In genomic region chr2:151840216-151840691, GRCh38 we compare ENCODE assay signal across 10 cellular contexts. TPM values are rescaled to one million over a fixed set of nuclear protein-coding genes. Genes with fewer than 3 reads are reported as not detected.
DNase-seq lines count a peak whose midpoint lies in the region; ATAC-seq and TF ChIP-seq lines count a peak whose summit lies in the region.
"Had no signal": no experiment of that assay in that cellular context is flagged by ENCODE, and none has a peak within 500 bp of the region (broad histone marks: within the 10 kb centered on the region; RNA-seq: fewer than 3 reads in every experiment).

No MANE protein-coding gene starts in this region.

- H3K9me3 ChIP-seq in Caco-2 = no peaks in the 10 kb centered on the region

- no peaks in the 10 kb centered on the region for H3K27me3 Mint-ChIP-seq in activated naive CD4-positive, alpha-beta T cell treated with anti-CD3 and anti-CD28 coated beads, Interleukin-2, amount 10 ng/mL, durations not matched to agents 7 days and 5 days
- H3K27me3 Mint-ChIP-seq in Caco-2 (ENCODE audit: insufficient read depth, unreplicated experiment) = peaks cover 3% of the 10 kb centered on the region

- no peak overlapping the region for H3K27ac Mint-ChIP-seq in activated naive CD4-positive, alpha-beta T cell treated with anti-CD3 and anti-CD28 coated beads, Interleukin-2, amount 10 ng/mL, durations not matched to agents 7 days and 5 days
- no peak overlapping the region for H3K27ac Mint-ChIP-seq in Caco-2 (ENCODE audit: unreplicated experiment)
- H3K27ac Mint-ChIP-seq: natural killer cell treated with Interleukin-12 subunit alpha and Interleukin-12 subunit beta and Interleukin-15 and Interleukin-18, amount 100 ng/mL, for 72 hours had no signal

- POLR2A ChIA-PET in Caco-2 (lab: Charles Lee) = no interaction called here

- peak; percentile 29 for DNase-seq in NCI-H2227 treated with DMSO at 0.1 percent for 48 hours (lab: John Stamatoyannopoulos, UW)
- no peak for DNase-seq in NCI-H2227 (lab: John Stamatoyannopoulos, UW; ENCODE audit: unreplicated experiment)
- DNase-seq in sciatic nerve (ENCODE audit: low spot score) = no peak
- no peak for DNase-seq in activated naive CD4-positive, alpha-beta T cell treated with anti-CD3 and anti-CD28 coated beads, Interleukin-2, amount 10 ng/mL, durations not matched to agents 7 days and 5 days
- DNase-seq in Caco-2 = no peak
- no peak for DNase-seq in SHP77 (lab: John Stamatoyannopoulos, UW)
- DNase-seq: NCI-H1436 treated with DMSO at 0.1 percent for 48 hours had no signal

- TF ChIP-seq CTCF in Caco-2 (IDR thresholded peaks at IDR 0.05; ENCODE audit: insufficient read depth in 1 of 2, low read depth in 1 of 2, low read length in 1 of 2, severe bottlenecking in 1 of 2, unreplicated experiment in 1 of 2) = no peak

- no TSS peak for BruUV-seq in Caco-2 (replicated peaks; lab: Mats Ljungman, UMichigan)

- intact Hi-C loops in sciatic nerve (cut with DNase I) = no loop called here
- intact Hi-C loops in Caco-2 (cut with micrococcal nuclease; ENCODE audit: unreplicated experiment) = no loop called here

- no peaks in the 10 kb centered on the region for H3K36me3 Mint-ChIP-seq in activated naive CD4-positive, alpha-beta T cell treated with anti-CD3 and anti-CD28 coated beads, Interleukin-2, amount 10 ng/mL, durations not matched to agents 7 days and 5 days
- H3K36me3 Mint-ChIP-seq in Caco-2 (ENCODE audit: insufficient read depth, unreplicated experiment) = no peaks in the 10 kb centered on the region
- H3K36me3 Mint-ChIP-seq: natural killer cell treated with Interleukin-12 subunit alpha and Interleukin-12 subunit beta and Interleukin-15 and Interleukin-18, amount 100 ng/mL, for 72 hours had no signal

- no peaks in the 10 kb centered on the region for H3K27me3 ChIP-seq in Caco-2 (replicated peaks; ENCODE audit: control insufficient read depth, insufficient read depth, low read length)

- H3K4me3 Mint-ChIP-seq in activated naive CD4-positive, alpha-beta T cell treated with anti-CD3 and anti-CD28 coated beads, Interleukin-2, amount 10 ng/mL, durations not matched to agents 7 days and 5 days = no peak overlapping the region
- H3K4me3 Mint-ChIP-seq in Caco-2 (ENCODE audit: unreplicated experiment) = no peak overlapping the region
- H3K4me3 Mint-ChIP-seq: natural killer cell treated with Interleukin-12 subunit alpha and Interleukin-12 subunit beta and Interleukin-15 and Interleukin-18, amount 100 ng/mL, for 72 hours had no signal

- H3K9me3 Mint-ChIP-seq in activated naive CD4-positive, alpha-beta T cell treated with anti-CD3 and anti-CD28 coated beads, Interleukin-2, amount 10 ng/mL, durations not matched to agents 7 days and 5 days = no peaks in the 10 kb centered on the region
- H3K9me3 Mint-ChIP-seq in Caco-2 (ENCODE audit: unreplicated experiment) = no peaks in the 10 kb centered on the region
- H3K9me3 Mint-ChIP-seq: natural killer cell treated with Interleukin-12 subunit alpha and Interleukin-12 subunit beta and Interleukin-15 and Interleukin-18, amount 100 ng/mL, for 72 hours had no signal

- ATAC-seq in HG02588 (IDR thresholded peaks at IDR 0.05; ENCODE audit: unreplicated experiment) = peak; percentile 99
- ATAC-seq in HG03558 (IDR thresholded peaks at IDR 0.05; ENCODE audit: extremely low read depth, unreplicated experiment) = peak; percentile 93
- ATAC-seq in sciatic nerve = peak; percentile 26

- CTCF ChIA-PET in activated naive CD4-positive, alpha-beta T cell treated with anti-CD3 and anti-CD28 coated beads, Interleukin-2, amount 10 ng/mL, durations not matched to agents 7 days and 5 days (lab: Charles Lee) = no interaction called here
- CTCF ChIA-PET in Caco-2 (lab: Charles Lee) = no interaction called here

- H3K4me3 ChIP-seq in Caco-2 (ENCODE audit: low read depth, low read length) = no peak overlapping the region

- H3K4me1 ChIP-seq in Caco-2 = no peaks in the 10 kb centered on the region

- H3K36me3 ChIP-seq in Caco-2 (ENCODE audit: control insufficient read depth, insufficient read depth, low read length) = no peaks in the 10 kb centered on the region

- peaks cover 5% of the 10 kb centered on the region for H3K4me1 Mint-ChIP-seq in activated naive CD4-positive, alpha-beta T cell treated with anti-CD3 and anti-CD28 coated beads, Interleukin-2, amount 10 ng/mL, durations not matched to agents 7 days and 5 days
- no peaks in the 10 kb centered on the region for H3K4me1 Mint-ChIP-seq in Caco-2 (ENCODE audit: low read depth, unreplicated experiment)

RNA-seq across cellular contexts. Expression of gene ARL5A, which starts 12.0 kb away (rescaled TPM):
- total RNA-seq in sciatic nerve (51.4 TPM), Caco-2 (2022) (51.4 and 58.3 TPM in 2 replicates)

Comparison
In these comparisons a context has a peak if more than half of its experiments do, and no peak if none do; other contexts are left out.
1. ATAC-seq: peak in every context shown above with its lines; median percentile 99 in HG02588; 93 in HG03558; 26 in sciatic nerve.